In the genomic region with DNA sequence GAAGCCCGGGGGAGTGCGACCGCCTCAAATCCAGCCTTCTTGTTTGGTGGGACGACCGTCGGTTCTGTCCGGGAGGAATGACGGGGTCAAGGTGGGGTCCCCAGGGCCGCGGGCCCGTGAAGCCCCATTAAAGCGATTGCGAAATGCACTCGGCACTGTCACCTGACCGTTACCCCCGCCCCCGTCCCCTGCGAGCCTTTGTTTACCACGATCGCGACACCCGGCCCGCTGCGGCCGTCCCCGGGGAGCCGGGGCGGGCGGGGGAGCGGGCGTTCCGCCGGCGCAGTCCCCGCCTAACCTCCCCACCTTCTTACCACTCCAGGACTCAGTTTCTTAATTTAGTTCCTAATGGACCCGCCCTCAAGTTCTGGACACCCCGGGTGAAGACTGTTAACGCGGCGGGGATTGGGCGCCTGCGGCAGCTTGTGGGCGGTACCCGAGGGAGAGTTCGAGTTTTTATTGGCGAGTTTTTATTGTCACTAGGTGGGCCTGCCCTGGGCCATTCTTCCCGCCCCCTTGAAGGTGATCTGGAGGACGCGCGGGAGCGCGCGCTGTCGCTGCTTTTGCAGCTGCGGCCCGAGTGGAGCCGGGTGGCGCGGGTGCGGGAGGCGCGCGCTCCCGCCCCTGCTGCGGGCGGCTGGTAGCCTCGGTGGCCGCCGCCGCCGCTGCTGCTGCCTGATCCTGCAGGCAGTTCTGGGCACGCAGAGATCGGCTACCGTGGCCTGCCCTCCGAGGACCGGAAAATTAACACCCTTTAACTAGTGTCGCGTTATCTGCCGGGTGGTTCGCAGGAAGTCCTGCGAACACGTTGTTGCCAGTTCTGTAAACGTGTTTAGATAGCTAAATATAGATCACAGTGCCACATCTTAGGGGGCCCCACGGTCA, we compare ENCODE assay signal across 8 cellular contexts. TPM values are rescaled to one million over a fixed set of nuclear protein-coding genes. Genes with fewer than 3 reads are reported as not detected.
DNase-seq lines count a peak whose midpoint lies in the region; ATAC-seq and TF ChIP-seq lines count a peak whose summit lies in the region.

No MANE protein-coding gene starts in this region.

- H4K20me1 ChIP-seq in osteoblast (ENCODE audit: insufficient read depth, low read length) = peaks cover 2% of the 10 kb centered on the region

- peaks cover 20% of the 10 kb centered on the region for H3K4me1 Mint-ChIP-seq in activated naive CD8-positive, alpha-beta T cell treated with anti-CD3 and anti-CD28 coated beads, Interleukin-2, amount 10 ng/mL, durations not matched to agents 7 days and 5 days

- H3K4me3 ChIP-seq in GM12864 (ENCODE audit: low read depth, low read length) (peak overlapping the region; percentile 67), osteoblast (ENCODE audit: insufficient read depth, low read length) (peak overlapping the region; percentile 94), thoracic aorta (peak overlapping the region; percentile 99)

- H3K36me3 ChIP-seq in osteoblast (ENCODE audit: insufficient read depth, low read length) (no peaks in the 10 kb centered on the region), thoracic aorta (no peaks in the 10 kb centered on the region)

- POLR2A ChIA-PET in activated naive CD8-positive, alpha-beta T cell treated with anti-CD3 and anti-CD28 coated beads, Interleukin-2, amount 10 ng/mL, durations not matched to agents 7 days and 5 days (lab: Charles Lee) = interaction anchor here (0.7 to 3.9 kb wide), 12 partner anchors 16 to 197 kb away, joined by 3 to 53 read pairs (median 4); a partner anchor contains a TSS

- no peaks in the 10 kb centered on the region for H3K27me3 Mint-ChIP-seq in activated naive CD8-positive, alpha-beta T cell treated with anti-CD3 and anti-CD28 coated beads, Interleukin-2, amount 10 ng/mL, durations not matched to agents 7 days and 5 days

- ATAC-seq in HG02678 (IDR thresholded peaks at IDR 0.05; ENCODE audit: unreplicated experiment) (peak; percentile 78), thoracic aorta (ENCODE audit: insufficient number of reproducible peaks, low FRiP score, low read depth) (peak; percentile 92)
- peak; percentile 82 for ATAC-seq in activated naive CD8-positive, alpha-beta T cell treated with anti-CD3 and anti-CD28 coated beads, Interleukin-2, amount 10 ng/mL, durations not matched to agents 7 days and 5 days (ENCODE audit: low read depth)

- peak overlapping the region; percentile 85 for H3K4me3 Mint-ChIP-seq in activated naive CD8-positive, alpha-beta T cell treated with anti-CD3 and anti-CD28 coated beads, Interleukin-2, amount 10 ng/mL, durations not matched to agents 7 days and 5 days

- peak overlapping the region; percentile 90 for H3K27ac Mint-ChIP-seq in activated naive CD8-positive, alpha-beta T cell treated with anti-CD3 and anti-CD28 coated beads, Interleukin-2, amount 10 ng/mL, durations not matched to agents 7 days and 5 days

- TF ChIP-seq CTCF in GM12864 (IDR thresholded peaks at IDR 0.05; ENCODE audit: low read depth, low read length, missing control alignments) (no peak), osteoblast (IDR thresholded peaks at IDR 0.05; ENCODE audit: extremely low read depth, low read depth, low read length) (no peak), thoracic aorta (IDR thresholded peaks at IDR 0.05) (no peak)

- no peaks in the 10 kb centered on the region for H3K36me3 Mint-ChIP-seq in activated naive CD8-positive, alpha-beta T cell treated with anti-CD3 and anti-CD28 coated beads, Interleukin-2, amount 10 ng/mL, durations not matched to agents 7 days and 5 days

- H3K79me2 ChIP-seq in osteoblast (ENCODE audit: insufficient read depth, low read length) = peaks cover 29% of the 10 kb centered on the region

- H3K4me2 ChIP-seq in osteoblast (ENCODE audit: insufficient read depth, low read length) = peak overlapping the region; percentile 97

- H3K27ac ChIP-seq in osteoblast (ENCODE audit: low read depth, low read length) (peak overlapping the region; percentile 52), thoracic aorta (peak overlapping the region; percentile 98 to 99)

- DNase-seq in GM12864 (ENCODE audit: low read depth) = peak; percentile 89
- peak; percentile 100 for DNase-seq in NCI-H1105 treated with DMSO at 0.1 percent for 48 hours (lab: John Stamatoyannopoulos, UW)
- DNase-seq in SKM-1 treated with dmso at 0.1 percent for 144 hours (lab: John Stamatoyannopoulos, UW; ENCODE audit: unreplicated experiment) = peak; percentile 98
- DNase-seq in activated naive CD8-positive, alpha-beta T cell treated with anti-CD3 and anti-CD28 coated beads, Interleukin-2, amount 10 ng/mL, durations not matched to agents 7 days and 5 days = peak; percentile 90
- peak; percentile 86 to 98 (median 96) for DNase-seq in head of caudate nucleus
- peak; percentile 97 for DNase-seq in osteoblast (ENCODE audit: insufficient read length, low spot score, missing footprints)
- DNase-seq in thoracic aorta (ENCODE audit: low spot score) = peak; percentile 81

- H2AFZ ChIP-seq in osteoblast (ENCODE audit: low read length) = peak overlapping the region; percentile 94

- no peaks in the 10 kb centered on the region for H3K27me3 ChIP-seq in osteoblast (ENCODE audit: insufficient read depth, low read length)
- no peaks in the 10 kb centered on the region for H3K27me3 ChIP-seq in thoracic aorta (replicated peaks; ENCODE audit: insufficient read depth)

- no peaks in the 10 kb centered on the region for H3K9me3 Mint-ChIP-seq in activated naive CD8-positive, alpha-beta T cell treated with anti-CD3 and anti-CD28 coated beads, Interleukin-2, amount 10 ng/mL, durations not matched to agents 7 days and 5 days

- intact Hi-C loops in head of caudate nucleus (cut with DNase I) = loop anchor here (2.0 kb wide), 1 partner anchor 62 kb away; no protein-coding TSS in a partner anchor

- H3K9me3 ChIP-seq in osteoblast (ENCODE audit: low read depth, low read length) (no peaks in the 10 kb centered on the region), thoracic aorta (no peaks in the 10 kb centered on the region)

- H3K4me1 ChIP-seq in osteoblast (ENCODE audit: insufficient read depth, low read length) (peaks cover 3% of the 10 kb centered on the region), thoracic aorta (ENCODE audit: control insufficient read depth in 1 of 2, low read depth in 2 of 2) (peaks cover 14 to 21% of the 10 kb centered on the region in 2 donors)

RNA-seq across cellular contexts. Expression of a gene that starts 1.0 kb away (rescaled TPM):
- total RNA-seq in activated naive CD8-positive, alpha-beta T cell treated with anti-CD3 and anti-CD28 coated beads, Interleukin-2, amount 10 ng/mL, durations not matched to agents 7 days and 5 days = 10 to 100 TPM; 37.0 to 45.4 TPM
- 142 and 174 TPM in 2 replicates for total RNA-seq in osteoblast
- 10 to 100 TPM; 42.6 to 91.7 TPM for total RNA-seq in thoracic aorta

Comparison
In these comparisons a context has a peak if more than half of its experiments do, and no peak if none do; other contexts are left out.
1. Peak in every context shown above with its lines: DNase-seq, ATAC-seq, H3K4me3 ChIP-seq and H3K27ac ChIP-seq.